ENCODE assay signal across 15 cellular contexts in the genomic region with DNA sequence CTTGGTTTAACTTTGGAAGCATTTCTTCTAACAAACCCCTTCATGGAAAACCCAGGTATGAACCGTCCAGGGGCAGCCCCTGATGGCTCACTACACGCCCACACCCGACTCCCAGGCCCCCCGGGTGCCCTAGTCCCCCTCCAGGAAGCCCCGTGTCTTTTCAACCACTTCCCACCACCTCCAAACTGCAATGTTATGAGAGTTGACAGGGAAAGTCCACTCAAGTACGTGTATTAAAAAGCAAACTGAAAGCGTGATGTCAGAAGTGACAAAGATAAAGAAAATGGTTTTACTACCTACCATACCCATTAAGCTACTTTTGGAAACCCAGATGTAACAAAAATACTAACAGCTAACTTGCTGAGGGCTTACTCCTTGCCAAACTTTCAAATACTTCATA. TPM values are rescaled to one million over a fixed set of nuclear protein-coding genes. Genes with fewer than 3 reads are reported as not detected.
DNase-seq lines count a peak whose midpoint lies in the region; ATAC-seq and TF ChIP-seq lines count a peak whose summit lies in the region.
"Had no signal": no experiment of that assay in that cellular context is flagged by ENCODE, and none has a peak within 500 bp of the region (broad histone marks: within the 10 kb centered on the region; RNA-seq: fewer than 3 reads in every experiment).

No MANE protein-coding gene starts in this region.

- POLR2A ChIA-PET in naive thymus-derived CD8-positive, alpha-beta T cell (lab: Charles Lee) = no interaction called here

- H3K4me1 Mint-ChIP-seq in nephron (peaks cover 23% of the 10 kb centered on the region), CD14-positive monocyte (peaks cover 3% of the 10 kb centered on the region)
- H3K4me1 Mint-ChIP-seq in naive thymus-derived CD8-positive, alpha-beta T cell = peaks cover 0 to 2% (median 0%) of the 10 kb centered on the region in 4 donors

- H3K36me3 Mint-ChIP-seq in nephron (ENCODE audit: low read depth) (no peaks in the 10 kb centered on the region), CD14-positive monocyte (no peaks in the 10 kb centered on the region)
- H3K36me3 Mint-ChIP-seq in naive thymus-derived CD8-positive, alpha-beta T cell = no peaks in the 10 kb centered on the region
- H3K36me3 Mint-ChIP-seq: activated naive CD8-positive, alpha-beta T cell had no signal

- ATAC-seq in GM18867 (IDR thresholded peaks at IDR 0.05; ENCODE audit: unreplicated experiment) (peak; percentile 74), GM21447 (IDR thresholded peaks at IDR 0.05; ENCODE audit: unreplicated experiment) (peak; percentile 59), HG03097 (IDR thresholded peaks at IDR 0.05; ENCODE audit: low FRiP score, unreplicated experiment) (peak; percentile 55)
- no peak for ATAC-seq in naive thymus-derived CD8-positive, alpha-beta T cell
- ATAC-seq: K562 had no signal

- H3K9me3 Mint-ChIP-seq in nephron (no peaks in the 10 kb centered on the region), CD14-positive monocyte (peaks cover 0 to 5% (median 2%) of the 10 kb centered on the region in 7 donors)
- H3K9me3 Mint-ChIP-seq in naive thymus-derived CD8-positive, alpha-beta T cell = no peaks in the 10 kb centered on the region
- H3K9me3 Mint-ChIP-seq: dendritic cell treated with granulocyte-macrophage colony-stimulating factor and Interleukin-4, amounts not matched to agents 40 ng/mL and 50 ng/mL, for 4 days had no signal

- H3K27me3 Mint-ChIP-seq in nephron (ENCODE audit: low read depth) (peaks cover 14% of the 10 kb centered on the region), CD14-positive monocyte (ENCODE audit: low read depth in 3 of 3) (peaks cover 0 to 2% (median 0%) of the 10 kb centered on the region in 3 donors)
- H3K27me3 Mint-ChIP-seq in naive thymus-derived CD8-positive, alpha-beta T cell = peaks cover 0 to 6% (median 0%) of the 10 kb centered on the region in 5 donors
- H3K27me3 Mint-ChIP-seq: activated naive CD8-positive, alpha-beta T cell; dendritic cell treated with granulocyte-macrophage colony-stimulating factor and Interleukin-4, amounts not matched to agents 40 ng/mL and 50 ng/mL, for 4 days had no signal

- DNase-seq in naive thymus-derived CD8-positive, alpha-beta T cell = no peak
- no peak for DNase-seq in dermis blood vessel endothelial cell
- DNase-seq in DMS 273 (lab: John Stamatoyannopoulos, UW; ENCODE audit: unreplicated experiment) = no peak
- DNase-seq in CD14-positive monocyte (ENCODE audit: low spot score) = no peak
- DNase-seq: DMS153, mesendoderm, NCI-H226, right lobe of liver had no signal

- H3K4me3 Mint-ChIP-seq in nephron (no peak overlapping the region), CD14-positive monocyte (no peak overlapping the region)
- no peak overlapping the region for H3K4me3 Mint-ChIP-seq in naive thymus-derived CD8-positive, alpha-beta T cell
- H3K4me3 Mint-ChIP-seq: activated naive CD8-positive, alpha-beta T cell; dendritic cell treated with granulocyte-macrophage colony-stimulating factor and Interleukin-4, amounts not matched to agents 40 ng/mL and 50 ng/mL, for 4 days had no signal

- H3K27ac Mint-ChIP-seq in nephron = peak overlapping the region; percentile 35 to 54 (median 42)
- no peak overlapping the region for H3K27ac Mint-ChIP-seq in naive thymus-derived CD8-positive, alpha-beta T cell
- no peak overlapping the region for H3K27ac Mint-ChIP-seq in CD14-positive monocyte
- H3K27ac Mint-ChIP-seq: activated naive CD8-positive, alpha-beta T cell; dendritic cell treated with granulocyte-macrophage colony-stimulating factor and Interleukin-4, amounts not matched to agents 40 ng/mL and 50 ng/mL, for 4 days had no signal

- TF ChIP-seq CTCF in nephron (IDR thresholded peaks at IDR 0.05; ENCODE audit: unreplicated experiment in 3 of 3) (no peak), CD14-positive monocyte (IDR thresholded peaks at IDR 0.05) (no peak)

- intact Hi-C loops in CD14-positive monocyte (cut with micrococcal nuclease) = no loop called here

RNA-seq across cellular contexts. Expression of a gene that starts 51.5 kb away (rescaled TPM):
- under 1 TPM; 0.18 to 0.85 TPM for total RNA-seq in naive thymus-derived CD8-positive, alpha-beta T cell
- polyA plus RNA-seq in naive thymus-derived CD8-positive, alpha-beta T cell = under 1 TPM in 1 of 3 donors, not detected in 2; 0.13 TPM
- total RNA-seq in dermis blood vessel endothelial cell = 5.9 and 8.0 TPM in 2 replicates
- polyA plus RNA-seq in CD14-positive monocyte = under 1 TPM; 0.55 to 0.72 TPM
- total RNA-seq: K562 had no signal
- polyA plus RNA-seq: K562 had no signal

Comparison
In these comparisons a context has a peak if more than half of its experiments do, and no peak if none do; other contexts are left out.
1. ATAC-seq: peak in GM18867 (single experiment), GM21447 (single experiment) and HG03097 (single experiment); none in naive thymus-derived CD8-positive, alpha-beta T cell (0 of 2).
2. H3K27ac Mint-ChIP-seq: peak in nephron (3 of 3); none in naive thymus-derived CD8-positive, alpha-beta T cell (0 of 10) and CD14-positive monocyte (0 of 7).